ENCODE assay signal across 8 cellular contexts in genomic region chr11:62694455-62695167, GRCh38. TPM values are rescaled to one million over a fixed set of nuclear protein-coding genes. Genes with fewer than 3 reads are reported as not detected.
DNase-seq lines count a peak whose midpoint lies in the region; ATAC-seq, FAIRE-seq and TF ChIP-seq lines count a peak whose summit lies in the region.

No MANE protein-coding gene starts in this region.

- TF ChIP-seq CTCF in A549 (IDR thresholded peaks at IDR 0.05) (peak; percentile 61), lung (IDR thresholded peaks at IDR 0.05; ENCODE audit: control extremely low read depth, extremely low read depth) (peak; percentile 72)

- POLR2A ChIA-PET in A549 (lab: Yijun Ruan, JAX): interaction anchor here (1.0 to 1.4 kb wide), 3 partner anchors 30 to 103 kb away, joined by 3 to 7 read pairs (median 4); partner anchors contain the start of genes C11orf98, CSKMT, INTS5 and TUT1

- 58% methylated on average over 14 of the region's 14 CpGs for WGBS in A549 (ENCODE audit: missing lambda C conversion rate)
- WGBS in lung, 2 donors: 46 to 60% methylated on average over 14 of the region's 14 CpGs

- no peak overlapping the region for H3K4me3 ChIP-seq in A549
- H3K4me3 ChIP-seq in lung: no peak overlapping the region

- ATAC-seq in A549: peak; percentile 75 to 88
- peak; percentile 77 for ATAC-seq in lung (ENCODE audit: insufficient read depth, low FRiP score)
- no peak for ATAC-seq in GM21447 (IDR thresholded peaks at IDR 0.05; ENCODE audit: unreplicated experiment)

- peaks cover 4 to 30% of the 10 kb centered on the region in 2 donors for H3K36me3 ChIP-seq in lung (ENCODE audit: control insufficient read depth in 2 of 2, insufficient read depth in 2 of 2, low read length in 2 of 2)

- DNase-seq in A549 (ENCODE audit: low read depth in 1 of 2, low spot score in 1 of 2) (peak; percentile 68 to 87), GM12891 (ENCODE audit: insufficient read length, low spot score) (peak; percentile 67), NCI-H510A (lab: John Stamatoyannopoulos, UW) (peak; percentile 42), dermis microvascular lymphatic vessel endothelial cell (ENCODE audit: low read depth in 2 of 2) (peak; percentile 74 to 88), lung (ENCODE audit: low spot score) (peak; percentile 81)
- peak; percentile 69 to 71 for DNase-seq in activated CD4-positive, alpha-beta T cell treated with anti-CD3 and anti-CD28 coated beads, Interleukin-2, amount 50 U/mL, for 4 hours
- DNase-seq in stimulated activated CD8-positive, alpha-beta memory T cell treated with anti-CD3 and anti-CD28 coated beads, Interleukin-12 subunit alpha, Interleukin-12 subunit beta, amount 100 ng/mL, for 4 hours (ENCODE audit: low read depth): peak; percentile 43

- H3K27me3 ChIP-seq in lung (ENCODE audit: control insufficient read depth, insufficient read depth): no peaks in the 10 kb centered on the region

- H3K4me2 ChIP-seq in A549: no peak overlapping the region

- TF ChIP-seq POLR2A in A549 (IDR thresholded peaks at IDR 0.05; ENCODE audit: low read length) (no peak), GM12891 (IDR thresholded peaks at IDR 0.05; ENCODE audit: low read depth, low read length) (no peak)

- CTCF ChIA-PET in A549 (lab: Yijun Ruan, JAX): interaction anchor here (0.6 to 9.8 kb wide), 21 partner anchors 8 to 317 kb away, joined by 3 to 126 read pairs (median 4); partner anchors contain the start of genes B3GAT3, BSCL2, GNG3 and HNRNPUL2

- no peak for TF ChIP-seq EP300 in A549 (IDR thresholded peaks at IDR 0.05)

- no peak for FAIRE-seq in A549 (lab: Jason Lieb, UNC)
- peak; percentile 76 for FAIRE-seq in GM12891 (lab: Jason Lieb, UNC)

- H3K4me1 ChIP-seq in A549 (peaks cover 2% of the 10 kb centered on the region; the same call in 1 of the 3 replicates), lung (ENCODE audit: control insufficient read depth in 2 of 2, insufficient read depth in 2 of 2, low read length in 2 of 2) (peaks cover 0 to 3% of the 10 kb centered on the region in 2 donors)

- H3K9me3 ChIP-seq in A549 (no peaks in the 10 kb centered on the region), lung (ENCODE audit: control insufficient read depth in 2 of 2, insufficient read depth in 1 of 2, low read length in 1 of 2) (peaks cover 0 to 2% of the 10 kb centered on the region in 2 donors)

- no peak overlapping the region for H3K27ac ChIP-seq in A549
- peak overlapping the region in 1 of 2 donors; percentile 27 for H3K27ac ChIP-seq in lung (ENCODE audit: low read depth in 1 of 2, low read length in 1 of 2)

- TF ChIP-seq RAD21 in A549 (conservative IDR thresholded peaks at IDR 0.05 in 1 of 2, IDR thresholded peaks at IDR 0.05 in 1 of 2): peak; percentile 52 to 63

TF ChIP-seq in A549, 52 proteins besides CTCF, POLR2A, EP300 and RAD21:
- no peak for TF ChIP-seq ZNF302 (CRISPR knock-in tag; IDR thresholded peaks at IDR 0.05)
- peak; percentile 60 for TF ChIP-seq SMC3 (IDR thresholded peaks at IDR 0.05)
- no peak for TF ChIP-seq PBX3 (IDR thresholded peaks at IDR 0.05)

TF ChIP-seq in GM12891, 5 proteins besides CTCF, POLR2A, EP300 and RAD21:
- no peak for TF ChIP-seq POLR2AphosphoS5 (IDR thresholded peaks at IDR 0.05; ENCODE audit: low read depth, low read length)
- TF ChIP-seq POU2F2 (IDR thresholded peaks at IDR 0.05; ENCODE audit: low read depth, low read length): no peak
- no peak for TF ChIP-seq PAX5 (IDR thresholded peaks at IDR 0.05; ENCODE audit: insufficient read depth, low read length, severe bottlenecking)
- TF ChIP-seq SPI1 (IDR thresholded peaks at IDR 0.05; ENCODE audit: low read depth, low read length): no peak

RNA-seq across cellular contexts. Expression of gene LRRN4CL, which starts 5.3 kb away (rescaled TPM):
- polyA plus RNA-seq in A549 (2011; rRNA removed): 0.03 and 0.04 TPM in 2 replicates
- 0.05 TPM in 2 replicates for polyA plus RNA-seq in A549 (2012; cell fraction: cytosol; rRNA removed)
- polyA plus RNA-seq in A549 (2012; cell fraction: nucleus; rRNA removed): 0.43 and 0.47 TPM in 2 replicates
- 0.03 to 0.08 TPM (median 0.08 TPM) in 3 replicates for polyA plus RNA-seq in A549 (2017; fragmentation: RNase III; extraction: RNeasy Plus Mini Kit Qiagen cat#74134 plus additional on column Dnase treatment)
- polyA minus RNA-seq in A549 (2011; rRNA and poly(A)+ RNA removed): 0.29 and 0.70 TPM in 2 replicates
- polyA plus RNA-seq in GM12891 (2012; ENCODE audit: low read depth, missing spikeins): 0.06 TPM
- total RNA-seq in dermis microvascular lymphatic vessel endothelial cell: 0.38 and 0.51 TPM in 2 replicates
- total RNA-seq in lung: 1 to 10 TPM in 1 of 2 donors, under 1 TPM in 1; 0.57 to 2.6 TPM
- polyA plus RNA-seq in lung: 1 to 10 TPM in 1 of 2 donors, under 1 TPM in 1; 0.46 to 1.9 TPM

RNA-seq across cellular contexts. Expression of gene BSCL2, which starts 12.6 kb away (rescaled TPM):
- polyA plus RNA-seq in A549 (2011; rRNA removed) (63.9 and 101 TPM in 2 replicates), A549 (2017; fragmentation: RNase III; extraction: RNeasy Plus Mini Kit Qiagen cat#74134 plus additional on column Dnase treatment) (63.0 to 72.4 TPM (median 64.5 TPM) in 3 replicates), lung (100 to 1,000 TPM in 1 of 2 donors, 10 to 100 TPM in 1; 65.7 to 190 TPM)
- 97.9 and 118 TPM in 2 replicates for polyA plus RNA-seq in A549 (2012; cell fraction: cytosol; rRNA removed)
- polyA plus RNA-seq in A549 (2012; cell fraction: nucleus; rRNA removed): 127 and 182 TPM in 2 replicates
- 98.1 and 142 TPM in 2 replicates for polyA minus RNA-seq in A549 (2011; rRNA and poly(A)+ RNA removed)
- polyA plus RNA-seq in GM12891 (2012; ENCODE audit: low read depth, missing spikeins): 28.0 TPM
- total RNA-seq in dermis microvascular lymphatic vessel endothelial cell (23.5 and 26.0 TPM in 2 replicates), lung (100 to 1,000 TPM in 1 of 2 donors, 10 to 100 TPM in 1; 30.7 to 120 TPM)

RNA-seq across cellular contexts. Expression of gene GNG3, which starts 12.9 kb away (rescaled TPM):
- polyA plus RNA-seq in A549 (2011; rRNA removed) (not detected in 2 replicates), A549 (2017; fragmentation: RNase III; extraction: RNeasy Plus Mini Kit Qiagen cat#74134 plus additional on column Dnase treatment) (0.15 TPM in 1 of 3 replicates, not detected in the others), lung (under 1 TPM; 0.05 to 0.26 TPM)
- polyA plus RNA-seq in A549 (2012; cell fraction: cytosol; rRNA removed): 0.04 TPM in 1 of 2 replicates, not detected in the other
- 0.10 TPM in 1 of 2 replicates, not detected in the other for polyA plus RNA-seq in A549 (2012; cell fraction: nucleus; rRNA removed)
- polyA minus RNA-seq in A549 (2011; rRNA and poly(A)+ RNA removed): not detected in 2 replicates
- polyA plus RNA-seq in GM12891 (2012; ENCODE audit: low read depth, missing spikeins): 0.14 TPM
- total RNA-seq in dermis microvascular lymphatic vessel endothelial cell (not detected in 2 replicates), lung (under 1 TPM in 1 of 2 donors, not detected in 1; 0.40 TPM)

RNA-seq across cellular contexts. Expression of gene UBXN1, which starts 15.7 kb away (rescaled TPM):
- polyA plus RNA-seq in A549 (2011; rRNA removed) (56.8 and 120 TPM in 2 replicates), A549 (2017; fragmentation: RNase III; extraction: RNeasy Plus Mini Kit Qiagen cat#74134 plus additional on column Dnase treatment) (110 to 117 TPM (median 117 TPM) in 3 replicates), lung (100 to 1,000 TPM; 149 to 168 TPM)
- 118 and 146 TPM in 2 replicates for polyA plus RNA-seq in A549 (2012; cell fraction: cytosol; rRNA removed)
- polyA plus RNA-seq in A549 (2012; cell fraction: nucleus; rRNA removed): 131 and 147 TPM in 2 replicates
- 34.3 and 36.1 TPM in 2 replicates for polyA minus RNA-seq in A549 (2011; rRNA and poly(A)+ RNA removed)
- 149 TPM for polyA plus RNA-seq in GM12891 (2012; ENCODE audit: low read depth, missing spikeins)
- total RNA-seq in dermis microvascular lymphatic vessel endothelial cell (102 and 148 TPM in 2 replicates), lung (10 to 100 TPM; 54.8 to 80.2 TPM)

RNA-seq across cellular contexts. Expression of gene LBHD1, which starts 22.5 kb away (rescaled TPM):
- polyA plus RNA-seq in A549 (2011; rRNA removed): 4.1 and 5.3 TPM in 2 replicates
- 4.1 and 4.2 TPM in 2 replicates for polyA plus RNA-seq in A549 (2012; cell fraction: cytosol; rRNA removed)
- polyA plus RNA-seq in A549 (2012; cell fraction: nucleus; rRNA removed): 8.5 and 12.3 TPM in 2 replicates
- polyA plus RNA-seq in A549 (2017; fragmentation: RNase III; extraction: RNeasy Plus Mini Kit Qiagen cat#74134 plus additional on column Dnase treatment): 4.9 to 8.3 TPM (median 6.8 TPM) in 3 replicates
- polyA minus RNA-seq in A549 (2011; rRNA and poly(A)+ RNA removed): 5.3 and 5.9 TPM in 2 replicates
- 8.5 TPM for polyA plus RNA-seq in GM12891 (2012; ENCODE audit: low read depth, missing spikeins)
- total RNA-seq in dermis microvascular lymphatic vessel endothelial cell: 1.5 and 1.8 TPM in 2 replicates
- 1 to 10 TPM; 4.4 to 8.9 TPM for total RNA-seq in lung
- 1 to 10 TPM; 4.4 to 5.7 TPM for polyA plus RNA-seq in lung
